1 cellular context compared by ENCODE assay signal in genomic region chr6:24766685-24767462, GRCh38.
A peak's percentile ranks its signal among the peaks of the same experiment; 100 is the strongest.
TF ChIP-seq lines count a peak whose summit lies in the region.

No MANE protein-coding gene starts in this region.

TF ChIP-seq in GM12878, 131 proteins besides CTCF, POLR2A, EP300 and RAD21 (continued from another document):
- peak; percentile 49 for TF ChIP-seq CUX1 (IDR thresholded peaks at IDR 0.05; ENCODE audit: insufficient replicate concordance, low read depth, low read length)
- TF ChIP-seq SMC3 (IDR thresholded peaks at IDR 0.05; ENCODE audit: borderline replicate concordance, low read length): peak; percentile 69; the same call in 1 of the 2 replicates
- no peak for TF ChIP-seq NRF1 (conservative IDR thresholded peaks at IDR 0.05; ENCODE audit: low read depth, low read length)
